19 cellular contexts compared by ENCODE assay signal in genomic region chr3:43148033-43148432, GRCh38.
"Had no signal": no experiment of that assay in that cellular context is flagged by ENCODE, and none has a peak within 500 bp of the region (broad histone marks: within the 10 kb centered on the region; RNA-seq: fewer than 3 reads in every experiment).

No MANE protein-coding gene starts in this region.

- H3K4me3 ChIP-seq: esophagus squamous epithelium, gastroesophageal sphincter, left ventricle myocardium inferior, lung, neural progenitor cell, ovary, smooth muscle cell had no signal

- H3K9me3 ChIP-seq: esophagus squamous epithelium, gastroesophageal sphincter, left ventricle myocardium inferior, ovary had no signal

- DNase-seq: dermis blood vessel endothelial cell; esophagus squamous epithelium; foreskin fibroblast; glutamatergic neuron; islet precursor cell; left ventricle myocardium inferior; mesenchymal stem cell; midbrain; nucleus accumbens; ovary; right cardiac atrium; stimulated activated CD4-positive, alpha-beta T cell treated with anti-CD3 and anti-CD28 coated beads, Interleukin-2, amount 100 ng/mL, for 48 hours; stimulated activated naive CD4-positive, alpha-beta T cell treated with Interleukin-2 at 50 U/mL for 16 hours; trophoblast cell had no signal

- H3K4me1 ChIP-seq: neural progenitor cell had no signal

- H2AFZ ChIP-seq: neural progenitor cell had no signal

- H3K27me3 ChIP-seq: gastroesophageal sphincter, neural progenitor cell, ovary had no signal

- H3K9ac ChIP-seq: neural progenitor cell had no signal

- H3K27ac ChIP-seq: esophagus squamous epithelium, gastroesophageal sphincter, left ventricle myocardium inferior, neural progenitor cell, ovary had no signal

- ATAC-seq: gastroesophageal sphincter; natural killer cell treated with Interleukin-12 subunit alpha and Interleukin-12 subunit beta and Interleukin-15 and Interleukin-18, amount 100 ng/mL, for 72 hours; right cardiac atrium had no signal

- H3K36me3 ChIP-seq: esophagus squamous epithelium, gastroesophageal sphincter, left ventricle myocardium inferior, neural progenitor cell, ovary had no signal

- H3K4me2 ChIP-seq: neural progenitor cell, smooth muscle cell had no signal
